1 cellular context compared by ENCODE assay signal in genomic region chr10:102853944-102854694, GRCh38.
TF ChIP-seq lines count a peak whose summit lies in the region.

A gene with protein sequence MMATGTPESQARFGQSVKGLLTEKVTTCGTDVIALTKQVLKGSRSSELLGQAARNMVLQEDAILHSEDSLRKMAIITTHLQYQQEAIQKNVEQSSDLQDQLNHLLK (plus strand): TSS chr10:102854259. CDS start chr10:102854287, 28 bp downstream.

TF ChIP-seq in K562, 482 proteins besides CTCF, POLR2A, EP300 and RAD21 (continued from another document and continues in another):
- TF ChIP-seq, protein P1, sequence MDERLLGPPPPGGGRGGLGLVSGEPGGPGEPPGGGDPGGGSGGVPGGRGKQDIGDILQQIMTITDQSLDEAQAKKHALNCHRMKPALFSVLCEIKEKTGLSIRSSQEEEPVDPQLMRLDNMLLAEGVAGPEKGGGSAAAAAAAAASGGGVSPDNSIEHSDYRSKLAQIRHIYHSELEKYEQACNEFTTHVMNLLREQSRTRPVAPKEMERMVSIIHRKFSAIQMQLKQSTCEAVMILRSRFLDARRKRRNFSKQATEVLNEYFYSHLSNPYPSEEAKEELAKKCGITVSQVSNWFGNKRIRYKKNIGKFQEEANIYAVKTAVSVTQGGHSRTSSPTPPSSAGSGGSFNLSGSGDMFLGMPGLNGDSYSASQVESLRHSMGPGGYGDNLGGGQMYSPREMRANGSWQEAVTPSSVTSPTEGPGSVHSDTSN (CRISPR knock-in tag; IDR thresholded peaks at IDR 0.05; ENCODE audit: low read depth) = no peak
- TF ChIP-seq, protein P1 (tag; conservative IDR thresholded peaks at IDR 0.05; ENCODE audit: low read depth) = no peak
- TF ChIP-seq ZNF232 (CRISPR knock-in tag; IDR thresholded peaks at IDR 0.05) (no peak), UBTF (IDR thresholded peaks at IDR 0.05; ENCODE audit: borderline replicate concordance in 1 of 2, low read depth in 2 of 2, low read length in 2 of 2) (no peak), LARP7 (IDR thresholded peaks at IDR 0.05) (no peak), FOXP1 (CRISPR knock-in tag; IDR thresholded peaks at IDR 0.05) (no peak), HDAC1 (IDR thresholded peaks at IDR 0.05) (peak in 1 of 2 experiments; percentile 78; a peak in 2 of 4 replicates), ZNF75A (CRISPR knock-in tag; IDR thresholded peaks at IDR 0.05) (no peak), ZNF408 (CRISPR knock-in tag; IDR thresholded peaks at IDR 0.05; ENCODE audit: low read depth) (no peak), SREBF2 (CRISPR knock-in tag; IDR thresholded peaks at IDR 0.05) (no peak), ZNF140 (CRISPR knock-in tag; IDR thresholded peaks at IDR 0.05) (no peak), MYC (IDR thresholded peaks at IDR 0.05; ENCODE audit: low read depth, low read length) (peak; percentile 37; the same call in 1 of the 2 replicates), MYC (CRISPR knock-in tag; IDR thresholded peaks at IDR 0.05; ENCODE audit: borderline replicate concordance, low read depth) (no peak), THRAP3 (IDR thresholded peaks at IDR 0.05; ENCODE audit: borderline replicate concordance) (no peak), ARID2 (IDR thresholded peaks at IDR 0.05) (no peak), HDAC6 (IDR thresholded peaks at IDR 0.05; ENCODE audit: low read depth, low read length) (no peak), PRMT5 (CRISPR knock-in tag; IDR thresholded peaks at IDR 0.05) (no peak), HOXB6 (CRISPR knock-in tag; IDR thresholded peaks at IDR 0.05; ENCODE audit: borderline replicate concordance) (no peak), CBX2 (IDR thresholded peaks at IDR 0.05; ENCODE audit: insufficient read depth, low read length, poor library complexity, severe bottlenecking) (no peak), SMARCC2 (IDR thresholded peaks at IDR 0.05; ENCODE audit: low read depth) (no peak), ZNF239 (CRISPR knock-in tag; IDR thresholded peaks at IDR 0.05) (no peak), TCF7L2 (IDR thresholded peaks at IDR 0.05; ENCODE audit: low read depth, low read length) (no peak), CSDE1 (IDR thresholded peaks at IDR 0.05) (no peak), MCM3 (IDR thresholded peaks at IDR 0.05) (no peak), CBFB (CRISPR knock-in tag; IDR thresholded peaks at IDR 0.05) (no peak), SPI1 (IDR thresholded peaks at IDR 0.05; ENCODE audit: borderline replicate concordance, low read depth, low read length) (no peak), PPARD (CRISPR knock-in tag; IDR thresholded peaks at IDR 0.05) (no peak), ZNF444 (CRISPR knock-in tag; IDR thresholded peaks at IDR 0.05) (no peak), SRSF1 (IDR thresholded peaks at IDR 0.05; ENCODE audit: low read depth, low read length) (no peak), NCOA4 (IDR thresholded peaks at IDR 0.05; ENCODE audit: partially characterized antibody) (no peak), AFF1 (IDR thresholded peaks at IDR 0.05; ENCODE audit: low read depth in 1 of 2, partially characterized antibody in 2 of 2) (peak; percentile 28 to 94), MEF2D (tag; conservative IDR thresholded peaks at IDR 0.05; ENCODE audit: low read depth) (no peak)
- TF ChIP-seq, protein P2, sequence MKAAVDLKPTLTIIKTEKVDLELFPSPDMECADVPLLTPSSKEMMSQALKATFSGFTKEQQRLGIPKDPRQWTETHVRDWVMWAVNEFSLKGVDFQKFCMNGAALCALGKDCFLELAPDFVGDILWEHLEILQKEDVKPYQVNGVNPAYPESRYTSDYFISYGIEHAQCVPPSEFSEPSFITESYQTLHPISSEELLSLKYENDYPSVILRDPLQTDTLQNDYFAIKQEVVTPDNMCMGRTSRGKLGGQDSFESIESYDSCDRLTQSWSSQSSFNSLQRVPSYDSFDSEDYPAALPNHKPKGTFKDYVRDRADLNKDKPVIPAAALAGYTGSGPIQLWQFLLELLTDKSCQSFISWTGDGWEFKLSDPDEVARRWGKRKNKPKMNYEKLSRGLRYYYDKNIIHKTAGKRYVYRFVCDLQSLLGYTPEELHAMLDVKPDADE (conservative IDR thresholded peaks at IDR 0.05; ENCODE audit: control insufficient read depth, low read depth, low read length) = peak; percentile 60; the same call in 1 of the 2 replicates
- TF ChIP-seq, protein P3, sequence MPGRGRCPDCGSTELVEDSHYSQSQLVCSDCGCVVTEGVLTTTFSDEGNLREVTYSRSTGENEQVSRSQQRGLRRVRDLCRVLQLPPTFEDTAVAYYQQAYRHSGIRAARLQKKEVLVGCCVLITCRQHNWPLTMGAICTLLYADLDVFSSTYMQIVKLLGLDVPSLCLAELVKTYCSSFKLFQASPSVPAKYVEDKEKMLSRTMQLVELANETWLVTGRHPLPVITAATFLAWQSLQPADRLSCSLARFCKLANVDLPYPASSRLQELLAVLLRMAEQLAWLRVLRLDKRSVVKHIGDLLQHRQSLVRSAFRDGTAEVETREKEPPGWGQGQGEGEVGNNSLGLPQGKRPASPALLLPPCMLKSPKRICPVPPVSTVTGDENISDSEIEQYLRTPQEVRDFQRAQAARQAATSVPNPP (IDR thresholded peaks at IDR 0.05; ENCODE audit: borderline replicate concordance, insufficient read depth, insufficient read length) = no peak
- TF ChIP-seq, protein P4, sequence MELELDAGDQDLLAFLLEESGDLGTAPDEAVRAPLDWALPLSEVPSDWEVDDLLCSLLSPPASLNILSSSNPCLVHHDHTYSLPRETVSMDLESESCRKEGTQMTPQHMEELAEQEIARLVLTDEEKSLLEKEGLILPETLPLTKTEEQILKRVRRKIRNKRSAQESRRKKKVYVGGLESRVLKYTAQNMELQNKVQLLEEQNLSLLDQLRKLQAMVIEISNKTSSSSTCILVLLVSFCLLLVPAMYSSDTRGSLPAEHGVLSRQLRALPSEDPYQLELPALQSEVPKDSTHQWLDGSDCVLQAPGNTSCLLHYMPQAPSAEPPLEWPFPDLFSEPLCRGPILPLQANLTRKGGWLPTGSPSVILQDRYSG (tag; conservative IDR thresholded peaks at IDR 0.05; ENCODE audit: low read depth) = peak; percentile 68
- TF ChIP-seq, protein P5, sequence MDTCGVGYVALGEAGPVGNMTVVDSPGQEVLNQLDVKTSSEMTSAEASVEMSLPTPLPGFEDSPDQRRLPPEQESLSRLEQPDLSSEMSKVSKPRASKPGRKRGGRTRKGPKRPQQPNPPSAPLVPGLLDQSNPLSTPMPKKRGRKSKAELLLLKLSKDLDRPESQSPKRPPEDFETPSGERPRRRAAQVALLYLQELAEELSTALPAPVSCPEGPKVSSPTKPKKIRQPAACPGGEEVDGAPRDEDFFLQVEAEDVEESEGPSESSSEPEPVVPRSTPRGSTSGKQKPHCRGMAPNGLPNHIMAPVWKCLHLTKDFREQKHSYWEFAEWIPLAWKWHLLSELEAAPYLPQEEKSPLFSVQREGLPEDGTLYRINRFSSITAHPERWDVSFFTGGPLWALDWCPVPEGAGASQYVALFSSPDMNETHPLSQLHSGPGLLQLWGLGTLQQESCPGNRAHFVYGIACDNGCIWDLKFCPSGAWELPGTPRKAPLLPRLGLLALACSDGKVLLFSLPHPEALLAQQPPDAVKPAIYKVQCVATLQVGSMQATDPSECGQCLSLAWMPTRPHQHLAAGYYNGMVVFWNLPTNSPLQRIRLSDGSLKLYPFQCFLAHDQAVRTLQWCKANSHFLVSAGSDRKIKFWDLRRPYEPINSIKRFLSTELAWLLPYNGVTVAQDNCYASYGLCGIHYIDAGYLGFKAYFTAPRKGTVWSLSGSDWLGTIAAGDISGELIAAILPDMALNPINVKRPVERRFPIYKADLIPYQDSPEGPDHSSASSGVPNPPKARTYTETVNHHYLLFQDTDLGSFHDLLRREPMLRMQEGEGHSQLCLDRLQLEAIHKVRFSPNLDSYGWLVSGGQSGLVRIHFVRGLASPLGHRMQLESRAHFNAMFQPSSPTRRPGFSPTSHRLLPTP (IDR thresholded peaks at IDR 0.05; ENCODE audit: borderline replicate concordance, extremely low read depth, insufficient read length) = no peak
- TF ChIP-seq, protein P6, sequence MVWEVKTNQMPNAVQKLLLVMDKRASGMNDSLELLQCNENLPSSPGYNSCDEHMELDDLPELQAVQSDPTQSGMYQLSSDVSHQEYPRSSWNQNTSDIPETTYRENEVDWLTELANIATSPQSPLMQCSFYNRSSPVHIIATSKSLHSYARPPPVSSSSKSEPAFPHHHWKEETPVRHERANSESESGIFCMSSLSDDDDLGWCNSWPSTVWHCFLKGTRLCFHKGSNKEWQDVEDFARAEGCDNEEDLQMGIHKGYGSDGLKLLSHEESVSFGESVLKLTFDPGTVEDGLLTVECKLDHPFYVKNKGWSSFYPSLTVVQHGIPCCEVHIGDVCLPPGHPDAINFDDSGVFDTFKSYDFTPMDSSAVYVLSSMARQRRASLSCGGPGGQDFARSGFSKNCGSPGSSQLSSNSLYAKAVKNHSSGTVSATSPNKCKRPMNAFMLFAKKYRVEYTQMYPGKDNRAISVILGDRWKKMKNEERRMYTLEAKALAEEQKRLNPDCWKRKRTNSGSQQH (CRISPR knock-in tag; IDR thresholded peaks at IDR 0.05) = 0 out of 2 replicates have a peak, but pooled peaks have one; percentile 13
- TF ChIP-seq, protein P7, sequence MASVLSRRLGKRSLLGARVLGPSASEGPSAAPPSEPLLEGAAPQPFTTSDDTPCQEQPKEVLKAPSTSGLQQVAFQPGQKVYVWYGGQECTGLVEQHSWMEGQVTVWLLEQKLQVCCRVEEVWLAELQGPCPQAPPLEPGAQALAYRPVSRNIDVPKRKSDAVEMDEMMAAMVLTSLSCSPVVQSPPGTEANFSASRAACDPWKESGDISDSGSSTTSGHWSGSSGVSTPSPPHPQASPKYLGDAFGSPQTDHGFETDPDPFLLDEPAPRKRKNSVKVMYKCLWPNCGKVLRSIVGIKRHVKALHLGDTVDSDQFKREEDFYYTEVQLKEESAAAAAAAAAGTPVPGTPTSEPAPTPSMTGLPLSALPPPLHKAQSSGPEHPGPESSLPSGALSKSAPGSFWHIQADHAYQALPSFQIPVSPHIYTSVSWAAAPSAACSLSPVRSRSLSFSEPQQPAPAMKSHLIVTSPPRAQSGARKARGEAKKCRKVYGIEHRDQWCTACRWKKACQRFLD (CRISPR knock-in tag; IDR thresholded peaks at IDR 0.05) = no peak; the same call in 1 of the 2 replicates
- TF ChIP-seq, protein P8, sequence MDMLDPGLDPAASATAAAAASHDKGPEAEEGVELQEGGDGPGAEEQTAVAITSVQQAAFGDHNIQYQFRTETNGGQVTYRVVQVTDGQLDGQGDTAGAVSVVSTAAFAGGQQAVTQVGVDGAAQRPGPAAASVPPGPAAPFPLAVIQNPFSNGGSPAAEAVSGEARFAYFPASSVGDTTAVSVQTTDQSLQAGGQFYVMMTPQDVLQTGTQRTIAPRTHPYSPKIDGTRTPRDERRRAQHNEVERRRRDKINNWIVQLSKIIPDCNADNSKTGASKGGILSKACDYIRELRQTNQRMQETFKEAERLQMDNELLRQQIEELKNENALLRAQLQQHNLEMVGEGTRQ (CRISPR knock-in tag; IDR thresholded peaks at IDR 0.05) = no peak
